ENCODE assay signal across 23 cellular contexts in genomic region chr1:72009170-72009569, GRCh38.
"Had no signal": no experiment of that assay in that cellular context is flagged by ENCODE, and none has a peak within 500 bp of the region (broad histone marks: within the 10 kb centered on the region; RNA-seq: fewer than 3 reads in every experiment).

No MANE protein-coding gene starts in this region.

- DNase-seq: effector memory CD8-positive, alpha-beta T cell; erythroblast; esophagus squamous epithelium; foreskin melanocyte; glutamatergic neuron; heart right ventricle; hippocampal formation; immature natural killer cell; islet precursor cell; kidney glomerular epithelial cell; left ventricle myocardium superior; lower lobe of right lung; naive thymus-derived CD8-positive, alpha-beta T cell; nephron progenitor cell; nucleus accumbens; sigmoid colon; stimulated activated CD4-positive, alpha-beta T cell treated with anti-CD3 and anti-CD28 coated beads, Interleukin-2, amount 100 ng/mL, for 24 hours; stimulated activated CD4-positive, alpha-beta T cell treated with anti-CD3 and anti-CD28 coated beads, Interleukin-4, amount 100 ng/mL, for 24 hours; stimulated activated naive CD4-positive, alpha-beta T cell treated with Interleukin-2 at 50 U/mL for 16 hours; stomach; thyroid gland; trophoblast cell had no signal

- H3K9me3 Mint-ChIP-seq: naive thymus-derived CD8-positive, alpha-beta T cell; nephron progenitor cell had no signal

- H3K4me3 Mint-ChIP-seq: effector memory CD8-positive, alpha-beta T cell; immature natural killer cell; naive thymus-derived CD8-positive, alpha-beta T cell; nephron progenitor cell; stimulated activated effector memory CD8-positive, alpha-beta T cell treated with anti-CD3 and anti-CD28 coated beads, Interleukin-12 subunit alpha, Interleukin-12 subunit beta, amount 100 ng/mL, for 72 hours had no signal

- H3K27ac Mint-ChIP-seq: effector memory CD8-positive, alpha-beta T cell; naive thymus-derived CD8-positive, alpha-beta T cell; nephron progenitor cell; stimulated activated effector memory CD8-positive, alpha-beta T cell treated with anti-CD3 and anti-CD28 coated beads, Interleukin-12 subunit alpha, Interleukin-12 subunit beta, amount 100 ng/mL, for 72 hours had no signal

- H3K4me1 Mint-ChIP-seq: naive thymus-derived CD8-positive, alpha-beta T cell; nephron progenitor cell; stimulated activated effector memory CD8-positive, alpha-beta T cell treated with anti-CD3 and anti-CD28 coated beads, Interleukin-12 subunit alpha, Interleukin-12 subunit beta, amount 100 ng/mL, for 72 hours had no signal

- H3K27me3 Mint-ChIP-seq: effector memory CD8-positive, alpha-beta T cell had no signal

- H3K36me3 Mint-ChIP-seq: immature natural killer cell; naive thymus-derived CD8-positive, alpha-beta T cell; stimulated activated effector memory CD8-positive, alpha-beta T cell treated with anti-CD3 and anti-CD28 coated beads, Interleukin-12 subunit alpha, Interleukin-12 subunit beta, amount 100 ng/mL, for 72 hours had no signal

- ATAC-seq: effector memory CD8-positive, alpha-beta T cell; heart right ventricle; left ventricle myocardium superior; lower lobe of right lung; naive thymus-derived CD8-positive, alpha-beta T cell; stimulated activated effector memory CD8-positive, alpha-beta T cell treated with anti-CD3 and anti-CD28 coated beads, Interleukin-12 subunit alpha, Interleukin-12 subunit beta, amount 100 ng/mL, for 72 hours had no signal
